Comparison of ENCODE assay signal across 15 cellular contexts in genomic region chr3:52882377-52882776, GRCh38. TPM values are rescaled to one million over a fixed set of nuclear protein-coding genes. Genes with fewer than 3 reads are reported as not detected.
A peak's percentile ranks its signal among the peaks of the same experiment; 100 is the strongest.
DNase-seq lines count a peak whose midpoint lies in the region; ATAC-seq and TF ChIP-seq lines count a peak whose summit lies in the region.
"Had no signal": no experiment of that assay in that cellular context is flagged by ENCODE, and none has a peak within 500 bp of the region (broad histone marks: within the 10 kb centered on the region; RNA-seq: fewer than 3 reads in every experiment).

No MANE protein-coding gene starts in this region.

- in situ Hi-C loops in G401 (cut with HindIII; ENCODE audit: low sequenced_read_pairs): no loop called here

- intact Hi-C loops in upper lobe of right lung (cut with DNase I): no loop called here
- intact Hi-C loops in sigmoid colon (cut with DNase I): no loop called here
- intact Hi-C loops in right lobe of liver (cut with DNase I): no loop called here

- WGBS in sigmoid colon, 2 donors: 89 to 91% methylated on average over 4 of the region's 4 CpGs
- WGBS in right lobe of liver (ENCODE audit: insufficient coverage, low coverage, low lambda C conversion rate, missing lambda C conversion rate): 95% methylated on average over 3 of the region's 4 CpGs

- H3K36me3 Mint-ChIP-seq in CD4-positive, CD25-positive, alpha-beta regulatory T cell: peaks cover 24% of the 10 kb centered on the region

- H3K9me3 Mint-ChIP-seq in CD4-positive, CD25-positive, alpha-beta regulatory T cell: peaks cover 0 to 2% (median 0%) of the 10 kb centered on the region in 7 donors
- H3K9me3 Mint-ChIP-seq: CD4-positive, alpha-beta T cell; GM23338 had no signal

- TF ChIP-seq CTCF in upper lobe of right lung (IDR thresholded peaks at IDR 0.05) (no peak), sigmoid colon (IDR thresholded peaks at IDR 0.05) (no peak), right lobe of liver (IDR thresholded peaks at IDR 0.05) (no peak)

- no peak for TF ChIP-seq EP300 in sigmoid colon (IDR thresholded peaks at IDR 0.05)

- H3K27me3 ChIP-seq in CD4-positive, CD25-positive, alpha-beta regulatory T cell (ENCODE audit: control insufficient read depth, insufficient read depth, low read length): no peaks in the 10 kb centered on the region
- H3K27me3 ChIP-seq in upper lobe of right lung: no peaks in the 10 kb centered on the region
- H3K27me3 ChIP-seq in sigmoid colon: no peaks in the 10 kb centered on the region
- no peaks in the 10 kb centered on the region for H3K27me3 ChIP-seq in right lobe of liver
- H3K27me3 ChIP-seq: BE2C had no signal

- H3K9me3 ChIP-seq in CD4-positive, CD25-positive, alpha-beta regulatory T cell (ENCODE audit: control insufficient read depth in 2 of 2, low read length in 2 of 2): no peaks in the 10 kb centered on the region
- H3K9me3 ChIP-seq in upper lobe of right lung: no peaks in the 10 kb centered on the region
- no peaks in the 10 kb centered on the region for H3K9me3 ChIP-seq in sigmoid colon
- no peaks in the 10 kb centered on the region for H3K9me3 ChIP-seq in right lobe of liver
- H3K9me3 ChIP-seq: BE2C, Caco-2 had no signal

- TF ChIP-seq POLR2A in sigmoid colon (IDR thresholded peaks at IDR 0.05) (no peak), right lobe of liver (IDR thresholded peaks at IDR 0.05) (no peak)

- no peak overlapping the region for H3K4me3 ChIP-seq in CD4-positive, CD25-positive, alpha-beta regulatory T cell (ENCODE audit: low read depth, low read length)
- H3K4me3 ChIP-seq in upper lobe of right lung (no peak overlapping the region), sigmoid colon (no peak overlapping the region), right lobe of liver (no peak overlapping the region)
- H3K4me3 ChIP-seq: GM23338, K562 had no signal

- peak overlapping the region in 2 of 3 donors; percentile 36 to 62 for H3K27ac Mint-ChIP-seq in CD4-positive, CD25-positive, alpha-beta regulatory T cell
- H3K27ac Mint-ChIP-seq: CD4-positive, alpha-beta T cell; GM23338 had no signal

- peaks cover 21 to 57% (median 35%) of the 10 kb centered on the region in 4 donors for H3K4me1 Mint-ChIP-seq in CD4-positive, CD25-positive, alpha-beta regulatory T cell
- H3K4me1 Mint-ChIP-seq: GM23338 had no signal

- no peak overlapping the region for H3K4me3 Mint-ChIP-seq in CD4-positive, CD25-positive, alpha-beta regulatory T cell
- H3K4me3 Mint-ChIP-seq: CD4-positive, alpha-beta T cell; GM23338 had no signal

- H3K27me3 Mint-ChIP-seq in CD4-positive, CD25-positive, alpha-beta regulatory T cell: no peaks in the 10 kb centered on the region
- H3K27me3 Mint-ChIP-seq: CD4-positive, alpha-beta T cell had no signal

- H3K4me1 ChIP-seq in CD4-positive, CD25-positive, alpha-beta regulatory T cell (ENCODE audit: control insufficient read depth, insufficient read depth, low read length, poor library complexity, severe bottlenecking): no peaks in the 10 kb centered on the region
- H3K4me1 ChIP-seq in upper lobe of right lung (no peaks in the 10 kb centered on the region), sigmoid colon (peaks cover 0 to 6% (median 2%) of the 10 kb centered on the region in 4 donors), right lobe of liver (peaks cover 0 to 11% (median 0%) of the 10 kb centered on the region in 4 donors)
- H3K4me1 ChIP-seq: BE2C, Caco-2 had no signal

- H3K27ac ChIP-seq in CD4-positive, CD25-positive, alpha-beta regulatory T cell (ENCODE audit: insufficient read depth, low read length, poor library complexity, severe bottlenecking): no peak overlapping the region
- H3K27ac ChIP-seq in upper lobe of right lung: no peak overlapping the region
- no peak overlapping the region for H3K27ac ChIP-seq in sigmoid colon
- H3K27ac ChIP-seq in right lobe of liver: no peak overlapping the region

- DNase-seq in CD4-positive, CD25-positive, alpha-beta regulatory T cell: no peak
- DNase-seq in G401 (ENCODE audit: low spot score) (peak; percentile 58), cerebellar cortex (ENCODE audit: low spot score) (peak; percentile 46), upper lobe of right lung (no peak), kidney tubule cell (ENCODE audit: low spot score) (no peak), sigmoid colon (no peak), right lobe of liver (no peak)
- DNase-seq: BE2C; C1 segment of cervical spinal cord; Caco-2; CD4-positive, alpha-beta T cell; HCEC 1CT had no signal

- peaks cover 21% of the 10 kb centered on the region for H3K36me3 ChIP-seq in CD4-positive, CD25-positive, alpha-beta regulatory T cell (ENCODE audit: control insufficient read depth, insufficient read depth, low read length)
- H3K36me3 ChIP-seq in upper lobe of right lung (peaks cover 10% of the 10 kb centered on the region), sigmoid colon (peaks cover 0 to 13% (median 4%) of the 10 kb centered on the region in 4 donors), right lobe of liver (peaks cover 0 to 3% (median under 1%) of the 10 kb centered on the region in 4 donors)
- H3K36me3 ChIP-seq: BE2C had no signal

- no peak for ATAC-seq in CD4-positive, CD25-positive, alpha-beta regulatory T cell (ENCODE audit: low read depth in 2 of 2)
- ATAC-seq in upper lobe of right lung: peak; percentile 48
- ATAC-seq in right lobe of liver: no peak
- ATAC-seq: GM23338, K562 had no signal

RNA-seq across cellular contexts. Expression of gene STIMATE, which starts 15.0 kb away (rescaled TPM):
- total RNA-seq in CD4-positive, CD25-positive, alpha-beta regulatory T cell: 87.7 TPM
- 10 to 100 TPM; 10.7 to 15.5 (median 12.4) TPM for polyA plus RNA-seq in CD4-positive, CD25-positive, alpha-beta regulatory T cell
- 6.4 and 8.9 TPM in 2 replicates for total RNA-seq in G401 (2014; rRNA removed; shearing (Covaris generic))
- total RNA-seq in upper lobe of right lung (34.7 TPM), sigmoid colon (10 to 100 TPM; 11.5 to 19.5 (median 14.7) TPM), right lobe of liver (10 to 100 TPM; 17.4 to 48.5 (median 33.8) TPM)
- polyA plus RNA-seq in sigmoid colon: 1 to 10 TPM; 2.5 to 7.7 (median 4.8) TPM

RNA-seq across cellular contexts. Expression of gene MUSTN1, which starts 47.6 kb away (rescaled TPM):
- 13.8 TPM for total RNA-seq in CD4-positive, CD25-positive, alpha-beta regulatory T cell
- polyA plus RNA-seq in CD4-positive, CD25-positive, alpha-beta regulatory T cell: 1 to 10 TPM in 1 of 4 donors, not detected in 3; 1.2 TPM
- not detected in 2 replicates for total RNA-seq in G401 (2014; rRNA removed; shearing (Covaris generic))
- total RNA-seq in upper lobe of right lung (5.4 TPM), sigmoid colon (10 to 100 TPM in 1 of 4 donors, 1 to 10 TPM in 3; 4.2 to 12.7 (median 6.9) TPM), right lobe of liver (1 to 10 TPM in 3 of 6 experiments, under 1 TPM in 1, not detected in 2; 0.59 to 9.9 (median 5.7) TPM)
- polyA plus RNA-seq in sigmoid colon: 10 to 100 TPM in 1 of 3 donors, 1 to 10 TPM in 1, not detected in 1; 7.2 to 11.1 TPM
- total RNA-seq: HT1080 had no signal

RNA-seq across cellular contexts. Expression of gene ITIH4, which starts 51.9 kb away (rescaled TPM):
- 71.1 TPM for total RNA-seq in CD4-positive, CD25-positive, alpha-beta regulatory T cell
- 1 to 10 TPM in 3 of 4 donors, not detected in 1; 1.1 to 2.0 (median 2.0) TPM for polyA plus RNA-seq in CD4-positive, CD25-positive, alpha-beta regulatory T cell
- 0.18 and 0.68 TPM in 2 replicates for total RNA-seq in G401 (2014; rRNA removed; shearing (Covaris generic))
- 26.9 TPM for total RNA-seq in upper lobe of right lung
- 10 to 100 TPM in 1 of 4 donors, 1 to 10 TPM in 3; 2.5 to 12.2 (median 6.7) TPM for total RNA-seq in sigmoid colon
- 1 to 10 TPM in 1 of 3 donors, not detected in 2; 5.4 TPM for polyA plus RNA-seq in sigmoid colon
- 1,000 to 10,000 TPM; 1,573 to 4,137 (median 3,531) TPM for total RNA-seq in right lobe of liver
- total RNA-seq: HT1080 had no signal

Comparison
In these comparisons a context has a peak if more than half of its experiments do, and no peak if none do; other contexts are left out.
1. DNase-seq: peak in G401 (single experiment) and cerebellar cortex (single experiment); none in CD4-positive, CD25-positive, alpha-beta regulatory T cell (0 of 3), upper lobe of right lung (single experiment), kidney tubule cell (single experiment), sigmoid colon (single experiment) and right lobe of liver (0 of 3).
2. RNA of gene ITIH4, which starts 51.9 kb away (total RNA-seq): 1,573 to 4,137 TPM in right lobe of liver; 71.1 TPM in CD4-positive, CD25-positive, alpha-beta regulatory T cell (single experiment), 26.9 TPM in upper lobe of right lung (single experiment), 2.5 to 12.2 TPM in sigmoid colon and 0.18 to 0.68 TPM in G401; every median in the first group is over 10 times any median in the second.